23 cellular contexts compared by ENCODE assay signal in the genomic region with DNA sequence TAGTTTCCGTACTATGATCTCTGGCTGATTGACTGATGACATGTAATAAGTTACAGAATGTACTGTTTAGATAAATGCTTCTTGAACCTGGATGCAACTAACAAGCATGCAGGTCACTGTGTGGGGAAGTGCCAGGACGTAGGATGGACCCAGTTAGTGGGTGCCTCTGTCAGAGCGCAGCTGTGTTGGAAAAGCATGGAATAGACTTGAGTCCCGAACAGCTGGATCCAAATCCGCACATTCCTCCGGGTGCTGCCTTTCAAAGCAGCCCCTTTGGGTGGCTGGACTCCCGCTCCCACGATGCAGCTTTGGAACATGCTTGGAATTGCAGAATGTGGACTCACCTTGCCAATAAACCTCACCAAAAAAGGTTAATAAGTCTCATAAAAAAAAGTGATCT. TPM values are rescaled to one million over a fixed set of nuclear protein-coding genes. Genes with fewer than 3 reads are reported as not detected.
"Had no signal": no experiment of that assay in that cellular context is flagged by ENCODE, and none has a peak within 500 bp of the region (broad histone marks: within the 10 kb centered on the region; RNA-seq: fewer than 3 reads in every experiment).

No MANE protein-coding gene starts in this region.

- H3K4me3 ChIP-seq: left ventricle myocardium inferior, lung, right atrium auricular region, right lobe of liver, smooth muscle cell, stomach, testis, thyroid gland, transverse colon, upper lobe of left lung, vagina had no signal

- H3K9me3 ChIP-seq: left ventricle myocardium inferior, right atrium auricular region, right lobe of liver, stomach, testis, thyroid gland, transverse colon, upper lobe of left lung, vagina had no signal

- H3K4me1 Mint-ChIP-seq: nephron, neural crest cell had no signal

- H3K9me3 Mint-ChIP-seq: mesothelial cell of epicardium; naive B cell; nephron; neural crest cell; stimulated activated naive B cell treated with anti-CD40 and anti-IgM and Interleukin-4, amounts not matched to agents 10 μg/mL and 1 μg/mL and 100 μg/mL, for 72 hours had no signal

- H3K4me3 Mint-ChIP-seq: mesothelial cell of epicardium; nephron; neural crest cell; stimulated activated naive B cell treated with anti-CD40 and anti-IgM and Interleukin-4, amounts not matched to agents 10 μg/mL and 1 μg/mL and 100 μg/mL, for 72 hours had no signal

- H3K27ac ChIP-seq: left ventricle myocardium inferior, right atrium auricular region, right lobe of liver, stomach, testis, thyroid gland, transverse colon, upper lobe of left lung, vagina had no signal

- H3K4me1 ChIP-seq: left ventricle myocardium inferior, right atrium auricular region, right lobe of liver, testis, thyroid gland had no signal

- ATAC-seq: right lobe of liver; stimulated activated naive B cell treated with anti-CD40 and anti-IgM and Interleukin-4, amounts not matched to agents 10 μg/mL and 1 μg/mL and 100 μg/mL, for 72 hours; stimulated activated naive CD8-positive, alpha-beta T cell treated with anti-CD3 and anti-CD28 coated beads, Interleukin-15, Interleukin-2, amounts not matched to agents 100 U/mL and 50 U/mL, for 24 hours had no signal

- H3K27ac Mint-ChIP-seq: mesothelial cell of epicardium; naive B cell; nephron; stimulated activated naive B cell treated with anti-CD40 and anti-IgM and Interleukin-4, amounts not matched to agents 10 μg/mL and 1 μg/mL and 100 μg/mL, for 72 hours had no signal

- DNase-seq: islet precursor cell; left ventricle myocardium inferior; mesendoderm; naive B cell; nucleus accumbens; right lobe of liver; stimulated activated CD4-positive, alpha-beta T cell treated with anti-CD3 and anti-CD28 coated beads, Interleukin-1b, Interleukin-23, amount 100 ng/mL, for 48 hours; stimulated activated CD4-positive, alpha-beta T cell treated with anti-CD3 and anti-CD28 coated beads, Interleukin-2, amount 100 ng/mL, for 48 hours; stimulated activated CD4-positive, alpha-beta T cell treated with anti-CD3 and anti-CD28 coated beads, Interleukin-4, amount 100 ng/mL, for 4 hours; stimulated activated naive B cell treated with anti-CD40 and anti-IgM and Interleukin-4, amounts not matched to agents 10 μg/mL and 1 μg/mL and 100 μg/mL, for 72 hours; stimulated activated naive CD8-positive, alpha-beta T cell treated with anti-CD3 and anti-CD28 coated beads, Interleukin-15, Interleukin-2, amounts not matched to agents 100 U/mL and 50 U/mL, for 24 hours; stomach; testis; thyroid gland; transverse colon; upper lobe of left lung had no signal

- H3K36me3 Mint-ChIP-seq: mesothelial cell of epicardium; naive B cell; stimulated activated naive B cell treated with anti-CD40 and anti-IgM and Interleukin-4, amounts not matched to agents 10 μg/mL and 1 μg/mL and 100 μg/mL, for 72 hours had no signal

- H3K27me3 ChIP-seq: right atrium auricular region, right lobe of liver, testis, thyroid gland, transverse colon, upper lobe of left lung, vagina had no signal

- H3K36me3 ChIP-seq: left ventricle myocardium inferior, right atrium auricular region, right lobe of liver, stomach, thyroid gland, transverse colon, upper lobe of left lung, vagina had no signal

RNA-seq across cellular contexts. Expression of a gene that starts 35.5 kb away (rescaled TPM):
- total RNA-seq: mesothelial cell of epicardium had no signal
